In the genomic region with DNA sequence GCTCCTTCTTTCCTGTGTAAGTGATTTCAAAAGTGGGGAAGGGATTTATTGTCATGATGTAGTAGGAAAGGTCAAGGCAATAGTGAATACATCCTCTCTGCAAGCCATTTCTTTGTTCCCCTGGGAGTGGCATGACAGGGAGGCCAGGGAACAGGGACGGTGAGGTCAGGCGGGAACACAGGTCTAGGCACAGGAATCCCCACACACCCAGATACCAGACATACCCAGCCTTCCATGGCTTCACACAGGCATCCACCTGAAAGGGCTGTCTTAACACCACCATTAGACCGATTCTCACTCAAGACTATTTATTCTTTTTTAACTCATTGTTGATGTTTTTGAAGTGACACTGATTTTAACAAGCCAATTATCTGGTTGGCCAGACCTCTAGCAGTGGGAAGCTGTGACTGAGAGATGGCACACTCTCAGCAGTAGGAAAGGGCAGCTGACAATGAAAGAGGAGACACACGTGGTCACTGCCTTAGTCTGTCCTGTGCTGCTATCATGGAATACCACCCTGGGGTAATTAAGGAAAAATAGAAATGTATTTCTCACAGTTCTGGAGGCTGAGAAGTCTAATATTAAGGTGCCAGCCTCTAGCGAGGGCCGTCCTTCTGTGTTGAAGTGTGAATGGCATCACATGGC, we compare ENCODE assay signal across 25 cellular contexts.
"Had no signal": no experiment of that assay in that cellular context is flagged by ENCODE, and none has a peak within 500 bp of the region (broad histone marks: within the 10 kb centered on the region; RNA-seq: fewer than 3 reads in every experiment).

No MANE protein-coding gene starts in this region.

- FAIRE-seq: endothelial cell of umbilical vein had no signal

- H3K36me3 ChIP-seq: adrenal gland, left ventricle myocardium inferior, upper lobe of right lung had no signal

- H3K27me3 ChIP-seq: adrenal gland, body of pancreas, cardiac muscle cell, upper lobe of right lung had no signal

- H3K9me3 ChIP-seq: adrenal gland, body of pancreas, left ventricle myocardium inferior, thoracic aorta, upper lobe of right lung had no signal

- ATAC-seq: body of pancreas; effector memory CD8-positive, alpha-beta T cell; naive thymus-derived CD4-positive, alpha-beta T cell; sciatic nerve; stimulated activated naive CD8-positive, alpha-beta T cell treated with anti-CD3 and anti-CD28 coated beads, Interleukin-15, Interleukin-2, amounts not matched to agents 100 U/mL and 50 U/mL, for 24 hours had no signal

- H3K9me3 Mint-ChIP-seq: activated naive CD4-positive, alpha-beta T cell treated with anti-CD3 and anti-CD28 coated beads for 36 hours; activated naive CD8-positive, alpha-beta T cell treated with anti-CD3 and anti-CD28 coated beads for 36 hours; activated T-helper 1 cell treated with anti-CD3 and anti-CD28 coated beads, Interleukin-12 subunit alpha, Interleukin-12 subunit beta, Interleukin-2, Interleukin-4 antibody, amounts not matched to agents 30 ng/mL and 10 ng/mL and 1 ng/mL, durations not matched to agents 14 hours and 24 hours and 36 hours; effector memory CD8-positive, alpha-beta T cell; naive thymus-derived CD4-positive, alpha-beta T cell had no signal

- H3K4me3 Mint-ChIP-seq: activated naive CD4-positive, alpha-beta T cell treated with anti-CD3 and anti-CD28 coated beads for 36 hours; activated naive CD8-positive, alpha-beta T cell treated with anti-CD3 and anti-CD28 coated beads for 36 hours; activated T-helper 1 cell treated with anti-CD3 and anti-CD28 coated beads, Interleukin-12 subunit alpha, Interleukin-12 subunit beta, Interleukin-2, Interleukin-4 antibody, amounts not matched to agents 30 ng/mL and 10 ng/mL and 1 ng/mL, durations not matched to agents 14 hours and 24 hours and 36 hours; effector memory CD8-positive, alpha-beta T cell; naive thymus-derived CD4-positive, alpha-beta T cell had no signal

- H3K27ac Mint-ChIP-seq: activated naive CD4-positive, alpha-beta T cell treated with anti-CD3 and anti-CD28 coated beads for 36 hours; activated naive CD8-positive, alpha-beta T cell treated with anti-CD3 and anti-CD28 coated beads for 36 hours; activated T-helper 1 cell treated with anti-CD3 and anti-CD28 coated beads, Interleukin-12 subunit alpha, Interleukin-12 subunit beta, Interleukin-2, Interleukin-4 antibody, amounts not matched to agents 30 ng/mL and 10 ng/mL and 1 ng/mL, durations not matched to agents 14 hours and 24 hours and 36 hours; effector memory CD8-positive, alpha-beta T cell; naive thymus-derived CD4-positive, alpha-beta T cell had no signal

- H3K4me1 ChIP-seq: adrenal gland, upper lobe of right lung had no signal

- H3K36me3 Mint-ChIP-seq: activated naive CD8-positive, alpha-beta T cell treated with anti-CD3 and anti-CD28 coated beads for 36 hours; naive thymus-derived CD4-positive, alpha-beta T cell had no signal

- DNase-seq: activated CD4-positive, alpha-beta T cell treated with anti-CD3 and anti-CD28 coated beads for 4 hours; activated CD4-positive, alpha-beta T cell treated with anti-CD3 and anti-CD28 coated beads, Interleukin-2, amount 50 U/mL, for 4 hours; activated CD8-positive, alpha-beta memory T cell treated with anti-CD3 and anti-CD28 coated beads for 24 hours; activated effector memory CD4-positive, alpha-beta T cell treated with anti-CD3 and anti-CD28 coated beads, Interleukin-2, amount 50 U/mL, for 16 hours; activated naive CD4-positive, alpha-beta T cell treated with anti-CD3 and anti-CD28 coated beads for 36 hours; activated naive CD8-positive, alpha-beta T cell treated with anti-CD3 and anti-CD28 coated beads for 36 hours; adrenal gland; aorta; body of pancreas; cerebellar nuclear complex; effector memory CD8-positive, alpha-beta T cell; head of caudate nucleus; left ventricle myocardium inferior; naive thymus-derived CD4-positive, alpha-beta T cell; stimulated activated CD4-positive, alpha-beta T cell treated with anti-CD3 and anti-CD28 coated beads, Interleukin-12 subunit alpha, Interleukin-12 subunit beta, amount 100 ng/mL, for 4 hours; stimulated activated CD4-positive, alpha-beta T cell treated with anti-CD3 and anti-CD28 coated beads, Interleukin-4, amount 100 ng/mL, for 1 hour; stimulated activated naive CD8-positive, alpha-beta T cell treated with anti-CD3 and anti-CD28 coated beads, Interleukin-15, Interleukin-2, amounts not matched to agents 100 U/mL and 50 U/mL, for 24 hours; upper lobe of right lung had no signal

- H3K4me3 ChIP-seq: adrenal gland, body of pancreas, cardiac muscle cell, coronary artery, left ventricle myocardium inferior, skin epidermis, thoracic aorta, upper lobe of right lung had no signal

- H3K4me1 Mint-ChIP-seq: activated naive CD8-positive, alpha-beta T cell treated with anti-CD3 and anti-CD28 coated beads for 36 hours; naive thymus-derived CD4-positive, alpha-beta T cell had no signal

- H3K27ac ChIP-seq: adrenal gland, body of pancreas, coronary artery, left ventricle myocardium inferior, thoracic aorta had no signal
